Comparison of ENCODE assay signal across 18 cellular contexts in genomic region chr4:146255874-146256273, GRCh38. TPM values are rescaled to one million over a fixed set of nuclear protein-coding genes. Genes with fewer than 3 reads are reported as not detected.
A peak's percentile ranks its signal among the peaks of the same experiment; 100 is the strongest.
DNase-seq lines count a peak whose midpoint lies in the region; ATAC-seq, FAIRE-seq and TF ChIP-seq lines count a peak whose summit lies in the region.
"Had no signal": no experiment of that assay in that cellular context is flagged by ENCODE, and none has a peak within 500 bp of the region (broad histone marks: within the 10 kb centered on the region; RNA-seq: fewer than 3 reads in every experiment).

No MANE protein-coding gene starts in this region.

- H3K4me1 Mint-ChIP-seq in mesothelial cell of epicardium (peaks cover 18% of the 10 kb centered on the region), Caco-2 (ENCODE audit: low read depth, unreplicated experiment) (peaks cover 7% of the 10 kb centered on the region)
- H3K4me1 Mint-ChIP-seq: CD14-positive monocyte had no signal

- no TSS peak for BruUV-seq in Caco-2 (replicated peaks; lab: Mats Ljungman, UMichigan)

- intact Hi-C loops in Caco-2 (cut with micrococcal nuclease; ENCODE audit: unreplicated experiment) = no loop called here

- no peaks in the 10 kb centered on the region for H3K9me3 Mint-ChIP-seq in mesothelial cell of epicardium
- H3K9me3 Mint-ChIP-seq in Caco-2 (ENCODE audit: unreplicated experiment) = no peaks in the 10 kb centered on the region
- H3K9me3 Mint-ChIP-seq: CD14-positive monocyte; dendritic cell treated with granulocyte-macrophage colony-stimulating factor and Interleukin-4, amounts not matched to agents 40 ng/mL and 50 ng/mL, for 4 days had no signal

- no peak overlapping the region for H3K4me3 Mint-ChIP-seq in mesothelial cell of epicardium
- H3K4me3 Mint-ChIP-seq in Caco-2 (ENCODE audit: unreplicated experiment) = no peak overlapping the region
- H3K4me3 Mint-ChIP-seq: activated naive CD8-positive, alpha-beta T cell; CD14-positive monocyte; dendritic cell treated with granulocyte-macrophage colony-stimulating factor and Interleukin-4, amounts not matched to agents 40 ng/mL and 50 ng/mL, for 4 days had no signal

- no peak overlapping the region for H3K27ac ChIP-seq in Peyer's patch
- H3K27ac ChIP-seq: foreskin keratinocyte had no signal

- H3K4me1 ChIP-seq in Peyer's patch = no peaks in the 10 kb centered on the region
- H3K4me1 ChIP-seq in Caco-2 = peaks cover 42% of the 10 kb centered on the region
- H3K4me1 ChIP-seq: foreskin keratinocyte had no signal

- H3K36me3 Mint-ChIP-seq in mesothelial cell of epicardium = peaks cover 3% of the 10 kb centered on the region
- H3K36me3 Mint-ChIP-seq in Caco-2 (ENCODE audit: insufficient read depth, unreplicated experiment) = no peaks in the 10 kb centered on the region

- TF ChIP-seq CTCF in AG09309 (IDR thresholded peaks at IDR 0.05; ENCODE audit: control insufficient read depth, insufficient read depth, low read depth, low read length, missing control alignments) = no peak
- TF ChIP-seq CTCF in bronchial epithelial cell (IDR thresholded peaks at IDR 0.05; ENCODE audit: insufficient read depth, low read length, severe bottlenecking) = no peak
- TF ChIP-seq CTCF in mesothelial cell of epicardium (IDR thresholded peaks at IDR 0.05; ENCODE audit: unreplicated experiment) = no peak
- no peak for TF ChIP-seq CTCF in Peyer's patch (IDR thresholded peaks at IDR 0.05)
- no peak for TF ChIP-seq CTCF in Caco-2 (IDR thresholded peaks at IDR 0.05; ENCODE audit: insufficient read depth in 1 of 2, low read depth in 1 of 2, low read length in 1 of 2, severe bottlenecking in 1 of 2, unreplicated experiment in 1 of 2)

- CTCF ChIA-PET in Caco-2 (lab: Charles Lee) = no interaction called here

- no peak for ATAC-seq in HG02642 (IDR thresholded peaks at IDR 0.05; ENCODE audit: poor library complexity, unreplicated experiment)
- ATAC-seq: foreskin keratinocyte had no signal

- DNase-seq in AG09309 (ENCODE audit: low read depth) (peak; percentile 59), NCI-H226 (peak; percentile 90), bronchial epithelial cell (ENCODE audit: low read depth) (peak; percentile 57), mesothelial cell of epicardium (ENCODE audit: low spot score in 2 of 2, unreplicated experiment in 2 of 2) (no peak), Peyer's patch (no peak), NCI-H2171 (lab: John Stamatoyannopoulos, UW) (no peak), Caco-2 (no peak)
- DNase-seq: activated CD4-positive, CD25-positive, alpha-beta regulatory T cell; activated T-cell treated with anti-CD3 and anti-CD28 coated beads for 4 hours; islet precursor cell; stimulated activated CD4-positive, alpha-beta T cell treated with anti-CD3 and anti-CD28 coated beads, Interleukin-4, amount 100 ng/mL, for 4 hours; stimulated activated naive CD4-positive, alpha-beta T cell had no signal

- POLR2A ChIA-PET in Caco-2 (lab: Charles Lee) = no interaction called here

- no peaks in the 10 kb centered on the region for H3K27me3 Mint-ChIP-seq in mesothelial cell of epicardium (ENCODE audit: low read depth)
- H3K27me3 Mint-ChIP-seq in Caco-2 (ENCODE audit: insufficient read depth, unreplicated experiment) = no peaks in the 10 kb centered on the region
- H3K27me3 Mint-ChIP-seq: activated naive CD8-positive, alpha-beta T cell; dendritic cell treated with granulocyte-macrophage colony-stimulating factor and Interleukin-4, amounts not matched to agents 40 ng/mL and 50 ng/mL, for 4 days had no signal

- TF ChIP-seq POLR2A in Peyer's patch (IDR thresholded peaks at IDR 0.05) = no peak

- no peaks in the 10 kb centered on the region for H3K36me3 ChIP-seq in bronchial epithelial cell (ENCODE audit: control insufficient read depth, insufficient read depth, low read length)
- H3K36me3 ChIP-seq in Peyer's patch = no peaks in the 10 kb centered on the region
- no peaks in the 10 kb centered on the region for H3K36me3 ChIP-seq in Caco-2 (ENCODE audit: control insufficient read depth, insufficient read depth, low read length)

- H3K9me3 ChIP-seq in Peyer's patch (no peaks in the 10 kb centered on the region), Caco-2 (no peaks in the 10 kb centered on the region)

- H3K27ac Mint-ChIP-seq in mesothelial cell of epicardium = peak overlapping the region; percentile 60
- H3K27ac Mint-ChIP-seq in Caco-2 (ENCODE audit: unreplicated experiment) = no peak overlapping the region
- H3K27ac Mint-ChIP-seq: activated naive CD8-positive, alpha-beta T cell; dendritic cell treated with granulocyte-macrophage colony-stimulating factor and Interleukin-4, amounts not matched to agents 40 ng/mL and 50 ng/mL, for 4 days had no signal

- H3K27me3 ChIP-seq in bronchial epithelial cell (ENCODE audit: control insufficient read depth, insufficient read depth, low read length) (no peaks in the 10 kb centered on the region), Peyer's patch (no peaks in the 10 kb centered on the region), Caco-2 (replicated peaks; ENCODE audit: control insufficient read depth, insufficient read depth, low read length) (no peaks in the 10 kb centered on the region)
- H3K27me3 ChIP-seq: foreskin keratinocyte had no signal

- H3K4me3 ChIP-seq in AG09309 (ENCODE audit: control insufficient read depth, low read depth, low read length) (no peak overlapping the region), bronchial epithelial cell (ENCODE audit: low read depth, low read length) (no peak overlapping the region), Peyer's patch (no peak overlapping the region), Caco-2 (ENCODE audit: low read depth, low read length) (no peak overlapping the region)

- FAIRE-seq in bronchial epithelial cell (lab: Jason Lieb, UNC) = no peak

RNA-seq across cellular contexts. Expression of gene REELD1, which starts 41.5 kb away (rescaled TPM):
- total RNA-seq in bronchial epithelial cell (under 0.01 TPM in 1 of 2 replicates, not detected in the other), mesothelial cell of epicardium (0.13 to 0.45 TPM (median 0.16 TPM) in 3 replicates), Peyer's patch (1 to 10 TPM in 1 of 4 donors, under 1 TPM in 2, not detected in 1; 0.35 to 1.7 (median 0.80) TPM), Caco-2 (2022) (not detected in 2 replicates)
- total RNA-seq: foreskin keratinocyte, urinary bladder had no signal

Comparison
In these comparisons a context has a peak if more than half of its experiments do, and no peak if none do; other contexts are left out.
1. DNase-seq: peak in AG09309 (single experiment), NCI-H226 (single experiment) and bronchial epithelial cell (single experiment); none in mesothelial cell of epicardium (0 of 2), Peyer's patch (0 of 3), NCI-H2171 (single experiment) and Caco-2 (0 of 2).